In genomic region chr12:32450768-32451167, GRCh38 we compare ENCODE assay signal across 1 cellular context.
TF ChIP-seq lines count a peak whose summit lies in the region.

No MANE protein-coding gene starts in this region.

TF ChIP-seq in HepG2, 621 proteins besides CTCF, POLR2A, EP300 and RAD21 (continued from another document):
- TF ChIP-seq, protein P1, sequence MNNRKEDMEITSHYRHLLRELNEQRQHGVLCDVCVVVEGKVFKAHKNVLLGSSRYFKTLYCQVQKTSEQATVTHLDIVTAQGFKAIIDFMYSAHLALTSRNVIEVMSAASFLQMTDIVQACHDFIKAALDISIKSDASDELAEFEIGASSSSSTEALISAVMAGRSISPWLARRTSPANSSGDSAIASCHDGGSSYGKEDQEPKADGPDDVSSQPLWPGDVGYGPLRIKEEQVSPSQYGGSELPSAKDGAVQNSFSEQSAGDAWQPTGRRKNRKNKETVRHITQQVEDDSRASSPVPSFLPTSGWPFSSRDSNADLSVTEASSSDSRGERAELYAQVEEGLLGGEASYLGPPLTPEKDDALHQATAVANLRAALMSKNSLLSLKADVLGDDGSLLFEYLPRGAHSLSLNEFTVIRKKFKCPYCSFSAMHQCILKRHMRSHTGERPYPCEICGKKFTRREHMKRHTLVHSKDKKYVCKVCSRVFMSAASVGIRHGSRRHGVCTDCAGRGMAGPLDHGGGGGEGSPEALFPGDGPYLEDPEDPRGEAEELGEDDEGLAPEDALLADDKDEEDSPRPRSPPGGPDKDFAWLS (CRISPR knock-in tag; IDR thresholded peaks at IDR 0.05; ENCODE audit: borderline replicate concordance): no peak
- no peak for TF ChIP-seq ZNF282 (IDR thresholded peaks at IDR 0.05; ENCODE audit: partially characterized antibody)
- no peak for TF ChIP-seq HHEX (CRISPR knock-in tag; IDR thresholded peaks at IDR 0.05)
- TF ChIP-seq U2AF2 (IDR thresholded peaks at IDR 0.05; ENCODE audit: low read depth, low read length): no peak
- no peak for TF ChIP-seq FOXO1 (CRISPR knock-in tag; IDR thresholded peaks at IDR 0.05)
- no peak for TF ChIP-seq KDM4B (CRISPR knock-in tag; IDR thresholded peaks at IDR 0.05)
